ENCODE assay signal across 1 cellular context in the genomic region with DNA sequence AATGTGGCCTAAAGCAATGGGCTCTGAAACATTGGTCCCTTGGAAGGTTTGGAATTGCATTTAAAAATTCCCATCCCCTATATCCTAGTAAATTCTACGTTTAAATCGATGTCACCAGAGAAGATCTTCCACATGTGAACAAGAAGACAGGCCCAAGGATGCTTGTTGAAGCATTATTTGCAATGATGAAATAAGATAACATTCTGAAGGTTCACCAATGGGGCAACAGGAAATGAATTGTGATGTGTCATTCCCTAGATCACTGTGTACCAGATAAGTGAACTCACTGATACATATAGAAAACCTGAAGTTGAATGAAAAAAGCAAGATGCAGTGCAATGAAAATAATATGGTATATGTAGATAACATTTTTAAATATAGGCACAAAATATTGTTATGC.
TF ChIP-seq lines count a peak whose summit lies in the region.

No MANE protein-coding gene starts in this region.

TF ChIP-seq in GM12878, 131 proteins besides CTCF, POLR2A, EP300 and RAD21 (continued from another document):
- TF ChIP-seq, protein P1, sequence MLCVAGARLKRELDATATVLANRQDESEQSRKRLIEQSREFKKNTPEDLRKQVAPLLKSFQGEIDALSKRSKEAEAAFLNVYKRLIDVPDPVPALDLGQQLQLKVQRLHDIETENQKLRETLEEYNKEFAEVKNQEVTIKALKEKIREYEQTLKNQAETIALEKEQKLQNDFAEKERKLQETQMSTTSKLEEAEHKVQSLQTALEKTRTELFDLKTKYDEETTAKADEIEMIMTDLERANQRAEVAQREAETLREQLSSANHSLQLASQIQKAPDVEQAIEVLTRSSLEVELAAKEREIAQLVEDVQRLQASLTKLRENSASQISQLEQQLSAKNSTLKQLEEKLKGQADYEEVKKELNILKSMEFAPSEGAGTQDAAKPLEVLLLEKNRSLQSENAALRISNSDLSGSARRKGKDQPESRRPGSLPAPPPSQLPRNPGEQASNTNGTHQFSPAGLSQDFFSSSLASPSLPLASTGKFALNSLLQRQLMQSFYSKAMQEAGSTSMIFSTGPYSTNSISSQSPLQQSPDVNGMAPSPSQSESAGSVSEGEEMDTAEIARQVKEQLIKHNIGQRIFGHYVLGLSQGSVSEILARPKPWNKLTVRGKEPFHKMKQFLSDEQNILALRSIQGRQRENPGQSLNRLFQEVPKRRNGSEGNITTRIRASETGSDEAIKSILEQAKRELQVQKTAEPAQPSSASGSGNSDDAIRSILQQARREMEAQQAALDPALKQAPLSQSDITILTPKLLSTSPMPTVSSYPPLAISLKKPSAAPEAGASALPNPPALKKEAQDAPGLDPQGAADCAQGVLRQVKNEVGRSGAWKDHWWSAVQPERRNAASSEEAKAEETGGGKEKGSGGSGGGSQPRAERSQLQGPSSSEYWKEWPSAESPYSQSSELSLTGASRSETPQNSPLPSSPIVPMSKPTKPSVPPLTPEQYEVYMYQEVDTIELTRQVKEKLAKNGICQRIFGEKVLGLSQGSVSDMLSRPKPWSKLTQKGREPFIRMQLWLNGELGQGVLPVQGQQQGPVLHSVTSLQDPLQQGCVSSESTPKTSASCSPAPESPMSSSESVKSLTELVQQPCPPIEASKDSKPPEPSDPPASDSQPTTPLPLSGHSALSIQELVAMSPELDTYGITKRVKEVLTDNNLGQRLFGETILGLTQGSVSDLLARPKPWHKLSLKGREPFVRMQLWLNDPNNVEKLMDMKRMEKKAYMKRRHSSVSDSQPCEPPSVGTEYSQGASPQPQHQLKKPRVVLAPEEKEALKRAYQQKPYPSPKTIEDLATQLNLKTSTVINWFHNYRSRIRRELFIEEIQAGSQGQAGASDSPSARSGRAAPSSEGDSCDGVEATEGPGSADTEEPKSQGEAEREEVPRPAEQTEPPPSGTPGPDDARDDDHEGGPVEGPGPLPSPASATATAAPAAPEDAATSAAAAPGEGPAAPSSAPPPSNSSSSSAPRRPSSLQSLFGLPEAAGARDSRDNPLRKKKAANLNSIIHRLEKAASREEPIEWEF (IDR thresholded peaks at IDR 0.05; ENCODE audit: insufficient replicate concordance, low read depth, low read length), result no peak
- TF ChIP-seq, protein P2, sequence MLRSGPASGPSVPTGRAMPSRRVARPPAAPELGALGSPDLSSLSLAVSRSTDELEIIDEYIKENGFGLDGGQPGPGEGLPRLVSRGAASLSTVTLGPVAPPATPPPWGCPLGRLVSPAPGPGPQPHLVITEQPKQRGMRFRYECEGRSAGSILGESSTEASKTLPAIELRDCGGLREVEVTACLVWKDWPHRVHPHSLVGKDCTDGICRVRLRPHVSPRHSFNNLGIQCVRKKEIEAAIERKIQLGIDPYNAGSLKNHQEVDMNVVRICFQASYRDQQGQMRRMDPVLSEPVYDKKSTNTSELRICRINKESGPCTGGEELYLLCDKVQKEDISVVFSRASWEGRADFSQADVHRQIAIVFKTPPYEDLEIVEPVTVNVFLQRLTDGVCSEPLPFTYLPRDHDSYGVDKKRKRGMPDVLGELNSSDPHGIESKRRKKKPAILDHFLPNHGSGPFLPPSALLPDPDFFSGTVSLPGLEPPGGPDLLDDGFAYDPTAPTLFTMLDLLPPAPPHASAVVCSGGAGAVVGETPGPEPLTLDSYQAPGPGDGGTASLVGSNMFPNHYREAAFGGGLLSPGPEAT (IDR thresholded peaks at IDR 0.05; ENCODE audit: low read depth), result no peak
- TF ChIP-seq SP1 (IDR thresholded peaks at IDR 0.05; ENCODE audit: low read depth, low read length) (no peak), EGR1 (IDR thresholded peaks at IDR 0.05; ENCODE audit: borderline replicate concordance in 1 of 2, low read depth in 2 of 2, low read length in 2 of 2) (no peak), NR2F1 (conservative IDR thresholded peaks at IDR 0.05) (no peak), MEF2A (IDR thresholded peaks at IDR 0.05; ENCODE audit: insufficient read depth, low read depth, low read length) (no peak), BCL3 (IDR thresholded peaks at IDR 0.05; ENCODE audit: borderline replicate concordance, insufficient read depth, low read depth, low read length, poor library complexity, severe bottlenecking) (no peak), ZNF207 (IDR thresholded peaks at IDR 0.05; ENCODE audit: borderline replicate concordance) (no peak)
- TF ChIP-seq, protein P3, sequence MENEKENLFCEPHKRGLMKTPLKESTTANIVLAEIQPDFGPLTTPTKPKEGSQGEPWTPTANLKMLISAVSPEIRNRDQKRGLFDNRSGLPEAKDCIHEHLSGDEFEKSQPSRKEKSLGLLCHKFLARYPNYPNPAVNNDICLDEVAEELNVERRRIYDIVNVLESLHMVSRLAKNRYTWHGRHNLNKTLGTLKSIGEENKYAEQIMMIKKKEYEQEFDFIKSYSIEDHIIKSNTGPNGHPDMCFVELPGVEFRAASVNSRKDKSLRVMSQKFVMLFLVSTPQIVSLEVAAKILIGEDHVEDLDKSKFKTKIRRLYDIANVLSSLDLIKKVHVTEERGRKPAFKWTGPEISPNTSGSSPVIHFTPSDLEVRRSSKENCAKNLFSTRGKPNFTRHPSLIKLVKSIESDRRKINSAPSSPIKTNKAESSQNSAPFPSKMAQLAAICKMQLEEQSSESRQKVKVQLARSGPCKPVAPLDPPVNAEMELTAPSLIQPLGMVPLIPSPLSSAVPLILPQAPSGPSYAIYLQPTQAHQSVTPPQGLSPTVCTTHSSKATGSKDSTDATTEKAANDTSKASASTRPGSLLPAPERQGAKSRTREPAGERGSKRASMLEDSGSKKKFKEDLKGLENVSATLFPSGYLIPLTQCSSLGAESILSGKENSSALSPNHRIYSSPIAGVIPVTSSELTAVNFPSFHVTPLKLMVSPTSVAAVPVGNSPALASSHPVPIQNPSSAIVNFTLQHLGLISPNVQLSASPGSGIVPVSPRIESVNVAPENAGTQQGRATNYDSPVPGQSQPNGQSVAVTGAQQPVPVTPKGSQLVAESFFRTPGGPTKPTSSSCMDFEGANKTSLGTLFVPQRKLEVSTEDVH (IDR thresholded peaks at IDR 0.05; ENCODE audit: low read depth, partially characterized antibody), result no peak
TF ChIP-seq in GM12878: peak in this region for 0.
